Comparison of ENCODE assay signal across 25 cellular contexts in genomic region chr15:75206803-75207617, GRCh38. TPM values are rescaled to one million over a fixed set of nuclear protein-coding genes. Genes with fewer than 3 reads are reported as not detected.
DNase-seq lines count a peak whose midpoint lies in the region; ATAC-seq and TF ChIP-seq lines count a peak whose summit lies in the region.
"Had no signal": no experiment of that assay in that cellular context is flagged by ENCODE, and none has a peak within 500 bp of the region (broad histone marks: within the 10 kb centered on the region; RNA-seq: fewer than 3 reads in every experiment).

No MANE protein-coding gene starts in this region.

- no peak overlapping the region for H2AK5ac ChIP-seq in neuronal stem cell (ENCODE audit: low read depth, low read length)

- H3K18ac ChIP-seq in neuronal stem cell (ENCODE audit: low read length), result no peak overlapping the region

- peak overlapping the region; percentile 47 for H3K27ac ChIP-seq in BLaER1
- H3K27ac ChIP-seq in CD4-positive, alpha-beta T cell (ENCODE audit: low read depth, low read length), result no peak overlapping the region
- H3K27ac ChIP-seq in RWPE2 (ENCODE audit: poor library complexity, severe bottlenecking), result no peak overlapping the region
- H3K27ac ChIP-seq in neuronal stem cell (replicated peaks; ENCODE audit: low read length), result no peak overlapping the region
- H3K27ac ChIP-seq: HL-60, SJSA1 had no signal

- no peak for TF ChIP-seq CTCF in CD4-positive, alpha-beta T cell (IDR thresholded peaks at IDR 0.05)
- TF ChIP-seq CTCF in RWPE2 (IDR thresholded peaks at IDR 0.05; ENCODE audit: poor library complexity, severe bottlenecking), result no peak

- no peak overlapping the region for H3K14ac ChIP-seq in neuronal stem cell (ENCODE audit: low read length)

- intact Hi-C loops in CD4-positive, alpha-beta T cell (cut with DNase I, micrococcal nuclease), result loop anchor here (10.0 kb wide), 4 partner anchors 248 to 1212 kb away; partner anchors contain the start of genes CSK (in 2 of the 2), EDC3 (in 1 of the 2), PML (in 1 of the 2) and SIN3A (in 1 of the 2)

- no peak overlapping the region for H3K4me3 Mint-ChIP-seq in CD4-positive, alpha-beta T cell
- no peak overlapping the region for H3K4me3 Mint-ChIP-seq in immature natural killer cell
- H3K4me3 Mint-ChIP-seq: CD8-positive, alpha-beta T cell; HFFc6 had no signal

- H3K36me3 Mint-ChIP-seq in CD4-positive, alpha-beta T cell (ENCODE audit: low read depth), result peaks cover 59% of the 10 kb centered on the region
- peaks cover 0 to 20% (median 5%) of the 10 kb centered on the region in 3 donors for H3K36me3 Mint-ChIP-seq in immature natural killer cell

- H2AFZ ChIP-seq in neuronal stem cell (ENCODE audit: low read length), result no peak overlapping the region

- H3K27me3 Mint-ChIP-seq in CD4-positive, alpha-beta T cell, result no peaks in the 10 kb centered on the region
- H3K27me3 Mint-ChIP-seq in immature natural killer cell (ENCODE audit: low read depth in 3 of 3), result peaks cover 2 to 7% (median 4%) of the 10 kb centered on the region in 3 donors

- no peak overlapping the region for H2BK12ac ChIP-seq in neuronal stem cell (ENCODE audit: low read length)

- no peak overlapping the region for H4K8ac ChIP-seq in neuronal stem cell (ENCODE audit: low read depth, low read length)

- H4K20me1 ChIP-seq in BLaER1, result peaks cover 100% of the 10 kb centered on the region

- peaks cover 76% of the 10 kb centered on the region for H3K4me1 ChIP-seq in BLaER1
- H3K4me1 ChIP-seq in RWPE2 (ENCODE audit: insufficient read depth, poor library complexity, severe bottlenecking), result peaks cover 10% of the 10 kb centered on the region
- peaks cover 7 to 9% of the 10 kb centered on the region in 2 donors for H3K4me1 ChIP-seq in neuronal stem cell (ENCODE audit: control insufficient read depth in 2 of 2, insufficient read depth in 1 of 2, low read depth in 1 of 2, low read length in 2 of 2)

- peaks cover 44% of the 10 kb centered on the region for H3K4me1 Mint-ChIP-seq in CD4-positive, alpha-beta T cell (ENCODE audit: low read depth)
- H3K4me1 Mint-ChIP-seq in immature natural killer cell, result peaks cover 60 to 70% of the 10 kb centered on the region in 2 donors

- H3K4me2 ChIP-seq in BLaER1 (peak overlapping the region; percentile 27; the same call in 1 of the 2 replicates), neuronal stem cell (ENCODE audit: insufficient read depth, low read length, poor library complexity, severe bottlenecking) (no peak overlapping the region)

- H3K23ac ChIP-seq in neuronal stem cell (ENCODE audit: low read depth, low read length, poor library complexity), result peak overlapping the region; percentile 43

- no peak overlapping the region for H2BK15ac ChIP-seq in neuronal stem cell (ENCODE audit: low read length)

- POLR2A ChIA-PET in CD4-positive, alpha-beta T cell (lab: Charles Lee), result interaction anchor here (1.3 kb wide), 1 partner anchor 178 kb away, joined by 4 read pairs; no protein-coding TSS in a partner anchor

- H3K4ac ChIP-seq in neuronal stem cell (ENCODE audit: low read length), result no peak overlapping the region

- no peaks in the 10 kb centered on the region for H3K27me3 ChIP-seq in BLaER1
- H3K27me3 ChIP-seq in CD4-positive, alpha-beta T cell (ENCODE audit: control insufficient read depth, insufficient read depth, low read length), result no peaks in the 10 kb centered on the region
- H3K27me3 ChIP-seq in RWPE2 (ENCODE audit: insufficient read depth, poor library complexity, severe bottlenecking), result no peaks in the 10 kb centered on the region
- peaks cover 0 to 6% (median 0%) of the 10 kb centered on the region in 3 experiments for H3K27me3 ChIP-seq in neuronal stem cell (ENCODE audit: control insufficient read depth in 3 of 3, insufficient read depth in 3 of 3, low read depth in 1 of 3, low read length in 3 of 3)
- H3K27me3 ChIP-seq: SJSA1 had no signal

- H3K9me3 ChIP-seq in BLaER1 (no peaks in the 10 kb centered on the region), RWPE2 (ENCODE audit: severe bottlenecking) (no peaks in the 10 kb centered on the region), neuronal stem cell (replicated peaks in 1 of 2; ENCODE audit: control insufficient read depth in 2 of 2, insufficient read depth in 1 of 2, low read depth in 1 of 2, low read length in 2 of 2) (no peaks in the 10 kb centered on the region)
- no peaks in the 10 kb centered on the region for H3K9me3 ChIP-seq in CD4-positive, alpha-beta T cell (ENCODE audit: control insufficient read depth, low read length)
- H3K9me3 ChIP-seq: SJSA1 had no signal

- H3K9ac ChIP-seq in BLaER1 (no peak overlapping the region), neuronal stem cell (ENCODE audit: low read depth, low read length, poor library complexity) (no peak overlapping the region)

- CTCF ChIA-PET in CD4-positive, alpha-beta T cell (lab: Charles Lee), result interaction anchor here (4.4 kb wide), 1 partner anchor 178 kb away, joined by 41 read pairs; no protein-coding TSS in a partner anchor

- no peak for ATAC-seq in CD4-positive, alpha-beta T cell (ENCODE audit: poor library complexity)
- ATAC-seq in RWPE2 (ENCODE audit: low read depth), result no peak
- no peak for ATAC-seq in HG02870 (IDR thresholded peaks at IDR 0.05; ENCODE audit: unreplicated experiment)
- no peak for ATAC-seq in GM21576 (IDR thresholded peaks at IDR 0.05; ENCODE audit: unreplicated experiment)
- ATAC-seq: CD8-positive, alpha-beta T cell; Panc1 had no signal

- WGBS in neuronal stem cell (ENCODE audit: extremely low coverage in 2 of 2, insufficient read length in 2 of 2, insufficient replicate concordance in 1 of 2), 2 donors, result no CpG with 5 or more reads among the region's 19 CpGs

- no peak overlapping the region for H2BK5ac ChIP-seq in neuronal stem cell (ENCODE audit: low read length)

- peak overlapping the region; percentile 39 for H3K27ac Mint-ChIP-seq in CD4-positive, alpha-beta T cell
- H3K27ac Mint-ChIP-seq in immature natural killer cell, result no peak overlapping the region
- H3K27ac Mint-ChIP-seq: CD8-positive, alpha-beta T cell; HFFc6 had no signal

- DNase-seq in CD4-positive, alpha-beta T cell, result no peak
- peak; percentile 75 for DNase-seq in RWPE2 (ENCODE audit: low spot score)
- DNase-seq in neuronal stem cell (ENCODE audit: low spot score), result no peak
- DNase-seq in immature natural killer cell, result no peak
- DNase-seq: DMS153; GDM1; H7; HFFc6; KG1; NCI-H1092 treated with DMSO at 0.1 percent for 48 hours; NCI-H146; NCI-H2029; NCI-H2227 treated with DMSO at 0.1 percent for 48 hours; NCI-H510A; NK-92 treated with Interleukin-12 subunit alpha and Interleukin-12 subunit beta, amount 100 ng/mL, for 24 hours had no signal

- peaks cover 20% of the 10 kb centered on the region for H3K79me1 ChIP-seq in neuronal stem cell (ENCODE audit: low read depth, low read length)

- no peaks in the 10 kb centered on the region for H3K9me3 Mint-ChIP-seq in CD4-positive, alpha-beta T cell
- no peaks in the 10 kb centered on the region for H3K9me3 Mint-ChIP-seq in immature natural killer cell
- H3K9me3 Mint-ChIP-seq: CD8-positive, alpha-beta T cell; HFFc6 had no signal

- no peak overlapping the region for H3K4me3 ChIP-seq in BLaER1
- no peak overlapping the region for H3K4me3 ChIP-seq in RWPE2 (ENCODE audit: severe bottlenecking)
- no peak overlapping the region for H3K4me3 ChIP-seq in neuronal stem cell (ENCODE audit: low read length in 2 of 2)
- H3K4me3 ChIP-seq: SJSA1 had no signal

- H4K91ac ChIP-seq in neuronal stem cell (ENCODE audit: low read depth, low read length, poor library complexity), result no peak overlapping the region

- no peak overlapping the region for H2BK120ac ChIP-seq in neuronal stem cell (ENCODE audit: low read depth, low read length)

- H3K36me3 ChIP-seq in BLaER1 (peaks cover 66% of the 10 kb centered on the region), RWPE2 (ENCODE audit: low read depth) (peaks cover 58% of the 10 kb centered on the region), neuronal stem cell (replicated peaks in 1 of 2; ENCODE audit: control insufficient read depth in 2 of 2, insufficient read depth in 2 of 2, low read length in 2 of 2) (peaks cover 36 to 62% of the 10 kb centered on the region in 2 donors)

RNA-seq across cellular contexts. Expression of gene C15orf39, which starts 5.3 kb away (rescaled TPM):
- 10 to 100 TPM; 41.6 to 42.1 TPM for total RNA-seq in CD4-positive, alpha-beta T cell
- polyA plus RNA-seq in neuronal stem cell (2013, experiment 1 of 2), result 5.9 TPM
- polyA plus RNA-seq in neuronal stem cell (2013, experiment 2 of 2), result 5.5 TPM
- polyA plus RNA-seq in immature natural killer cell, result 10 to 100 TPM in 1 of 3 donors, 1 to 10 TPM in 2; 3.8 to 14.0 (median 4.7) TPM

RNA-seq across cellular contexts. Expression of gene GOLGA6C, which starts 51.1 kb away (rescaled TPM):
- not detected for total RNA-seq in CD4-positive, alpha-beta T cell
- not detected for polyA plus RNA-seq in neuronal stem cell (2013, experiment 1 of 2)
- polyA plus RNA-seq in neuronal stem cell (2013, experiment 2 of 2), result not detected
- not detected for polyA plus RNA-seq in immature natural killer cell
- total RNA-seq: A673; CD8-positive, alpha-beta T cell; HFFc6; HT-29; SJSA1 had no signal
- polyA plus RNA-seq: BJ had no signal
